15 cellular contexts compared by ENCODE assay signal in the genomic region with DNA sequence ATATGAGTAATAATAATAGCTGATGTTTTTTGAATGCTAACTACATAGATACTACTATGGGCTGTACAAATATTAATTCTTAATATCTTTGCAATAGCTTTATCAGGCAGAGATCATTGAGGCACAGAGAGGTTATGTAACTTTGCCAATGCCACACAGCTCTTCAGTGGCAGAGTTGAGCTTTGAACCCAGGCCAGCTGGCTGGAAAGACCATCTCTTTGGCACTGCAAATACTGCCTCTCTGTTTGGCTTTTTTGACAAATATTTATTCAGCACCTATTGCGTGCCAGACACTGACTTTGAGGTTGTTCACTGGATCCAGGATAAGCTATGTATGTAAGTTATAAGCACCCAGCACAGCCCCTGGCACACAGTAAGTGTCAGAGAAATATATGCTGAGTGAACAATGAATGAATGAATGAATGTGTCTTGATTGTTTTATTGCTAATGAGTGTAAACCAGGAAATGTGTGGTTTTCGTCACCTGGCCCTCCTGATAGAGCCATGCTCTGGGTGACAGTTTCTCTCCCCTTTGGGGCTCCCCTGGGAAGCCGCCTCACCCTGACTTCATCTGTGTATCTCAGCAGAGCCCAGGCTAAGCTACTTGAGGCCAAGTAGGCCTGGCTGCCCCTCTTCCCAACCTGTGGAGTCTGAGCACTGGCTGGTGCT. TPM values are rescaled to one million over a fixed set of nuclear protein-coding genes. Genes with fewer than 3 reads are reported as not detected.
A peak's percentile ranks its signal among the peaks of the same experiment; 100 is the strongest.
DNase-seq lines count a peak whose midpoint lies in the region; ATAC-seq and TF ChIP-seq lines count a peak whose summit lies in the region.
"Had no signal": no experiment of that assay in that cellular context is flagged by ENCODE, and none has a peak within 500 bp of the region (broad histone marks: within the 10 kb centered on the region; RNA-seq: fewer than 3 reads in every experiment).

No MANE protein-coding gene starts in this region.

- intact Hi-C loops in body of pancreas (cut with DNase I) = no loop called here

- ATAC-seq in body of pancreas (peak; percentile 48), upper lobe of left lung (ENCODE audit: low FRiP score in 2 of 2) (no peak), HG02588 (IDR thresholded peaks at IDR 0.05; ENCODE audit: unreplicated experiment) (no peak)
- ATAC-seq in activated T-helper 17 cell treated with anti-CD3 and anti-CD28 coated beads, Interleukin-2, amount 50 U/mL, for 72 hours (replicated peaks) = no peak
- ATAC-seq: GM23338 had no signal

- WGBS in body of pancreas, 2 donors = 26 to 37% methylated on average over 2 to 3 of the region's 3 CpGs
- 81 to 88% methylated on average over 3 of the region's 3 CpGs for WGBS in upper lobe of left lung, 2 donors

- H3K4me1 ChIP-seq in body of pancreas (peaks cover 67% of the 10 kb centered on the region), osteoblast (ENCODE audit: insufficient read depth, low read length) (no peaks in the 10 kb centered on the region), upper lobe of left lung (no peaks in the 10 kb centered on the region)
- H3K4me1 ChIP-seq: Caco-2 had no signal

- no peaks in the 10 kb centered on the region for H4K20me1 ChIP-seq in osteoblast (ENCODE audit: insufficient read depth, low read length)

- H3K27ac ChIP-seq in body of pancreas = peak overlapping the region; percentile 88 to 95 (median 92)
- no peak overlapping the region for H3K27ac ChIP-seq in osteoblast (ENCODE audit: low read depth, low read length)
- no peak overlapping the region for H3K27ac ChIP-seq in upper lobe of left lung

- H2AFZ ChIP-seq in osteoblast (ENCODE audit: low read length) = no peak overlapping the region
- H2AFZ ChIP-seq: GM23338 had no signal

- H3K4me2 ChIP-seq in osteoblast (ENCODE audit: insufficient read depth, low read length) = no peak overlapping the region
- H3K4me2 ChIP-seq: GM23338 had no signal

- no peak for TF ChIP-seq EP300 in upper lobe of left lung (IDR thresholded peaks at IDR 0.05)

- H3K79me2 ChIP-seq in osteoblast (ENCODE audit: insufficient read depth, low read length) = no peaks in the 10 kb centered on the region

- H3K9me3 ChIP-seq in MG63 = no peaks in the 10 kb centered on the region
- no peaks in the 10 kb centered on the region for H3K9me3 ChIP-seq in body of pancreas
- no peaks in the 10 kb centered on the region for H3K9me3 ChIP-seq in osteoblast (ENCODE audit: low read depth, low read length)
- H3K9me3 ChIP-seq in upper lobe of left lung = no peaks in the 10 kb centered on the region
- H3K9me3 ChIP-seq: Caco-2 had no signal

- no peak for TF ChIP-seq POLR2A in body of pancreas (IDR thresholded peaks at IDR 0.05)
- TF ChIP-seq POLR2A in upper lobe of left lung (IDR thresholded peaks at IDR 0.05) = no peak

- H3K36me3 ChIP-seq in MG63 = no peaks in the 10 kb centered on the region
- H3K36me3 ChIP-seq in body of pancreas (replicated peaks in 1 of 2; ENCODE audit: insufficient read depth in 1 of 2, low read depth in 2 of 2) = no peaks in the 10 kb centered on the region
- no peaks in the 10 kb centered on the region for H3K36me3 ChIP-seq in osteoblast (ENCODE audit: insufficient read depth, low read length)
- H3K36me3 ChIP-seq in upper lobe of left lung = no peaks in the 10 kb centered on the region

- no peak overlapping the region for H3K27ac Mint-ChIP-seq in activated T-helper 17 cell treated with anti-CD3 and anti-CD28 coated beads, Interleukin-2, amount 50 U/mL, for 72 hours
- H3K27ac Mint-ChIP-seq: GM23338, H9 had no signal

- no peaks in the 10 kb centered on the region for H3K36me3 Mint-ChIP-seq in activated T-helper 17 cell treated with anti-CD3 and anti-CD28 coated beads, Interleukin-2, amount 50 U/mL, for 72 hours (ENCODE audit: low read depth)
- H3K36me3 Mint-ChIP-seq: CD14-positive monocyte; CD8-positive, alpha-beta memory T cell had no signal

- no peaks in the 10 kb centered on the region; the same call in 1 of the 2 replicates for H3K27me3 ChIP-seq in MG63
- no peaks in the 10 kb centered on the region for H3K27me3 ChIP-seq in body of pancreas
- peaks cover 8% of the 10 kb centered on the region for H3K27me3 ChIP-seq in osteoblast (ENCODE audit: insufficient read depth, low read length)
- H3K27me3 ChIP-seq in upper lobe of left lung = no peaks in the 10 kb centered on the region

- no peak overlapping the region for H3K4me3 ChIP-seq in MG63
- peak overlapping the region; percentile 28 to 44 for H3K4me3 ChIP-seq in body of pancreas
- H3K4me3 ChIP-seq in osteoblast (ENCODE audit: insufficient read depth, low read length) = no peak overlapping the region
- H3K4me3 ChIP-seq in upper lobe of left lung = no peak overlapping the region
- H3K4me3 ChIP-seq: GM23338 had no signal

- TF ChIP-seq CTCF in body of pancreas (IDR thresholded peaks at IDR 0.05) (no peak), osteoblast (IDR thresholded peaks at IDR 0.05; ENCODE audit: extremely low read depth, low read depth, low read length) (no peak), upper lobe of left lung (IDR thresholded peaks at IDR 0.05) (no peak)

- no peaks in the 10 kb centered on the region for H3K4me1 Mint-ChIP-seq in activated T-helper 17 cell treated with anti-CD3 and anti-CD28 coated beads, Interleukin-2, amount 50 U/mL, for 72 hours
- H3K4me1 Mint-ChIP-seq: CD14-positive monocyte; CD8-positive, alpha-beta memory T cell; GM23338; H9 had no signal

- H3K9me3 Mint-ChIP-seq in activated T-helper 17 cell treated with anti-CD3 and anti-CD28 coated beads, Interleukin-2, amount 50 U/mL, for 72 hours = no peaks in the 10 kb centered on the region
- H3K9me3 Mint-ChIP-seq: CD14-positive monocyte; CD8-positive, alpha-beta memory T cell; GM23338; H9 had no signal

- H3K27me3 Mint-ChIP-seq in activated T-helper 17 cell treated with anti-CD3 and anti-CD28 coated beads, Interleukin-2, amount 50 U/mL, for 72 hours = peaks cover 4% of the 10 kb centered on the region

- DNase-seq in MG63 (peak; percentile 14), body of pancreas (peak; percentile 85 to 91 (median 86)), osteoblast (ENCODE audit: insufficient read length, low spot score, missing footprints) (peak; percentile 61), upper lobe of left lung (no peak)
- DNase-seq in stimulated activated CD4-positive, alpha-beta T cell treated with anti-CD3 and anti-CD28 coated beads, Interleukin-15, amount 100 ng/mL, for 24 hours = no peak
- DNase-seq: Caco-2; CD8-positive, alpha-beta memory T cell; DND-41; GDM1; H9 had no signal

- no peak overlapping the region for H3K4me3 Mint-ChIP-seq in activated T-helper 17 cell treated with anti-CD3 and anti-CD28 coated beads, Interleukin-2, amount 50 U/mL, for 72 hours
- H3K4me3 Mint-ChIP-seq: CD14-positive monocyte; CD8-positive, alpha-beta memory T cell; GM23338; H9 had no signal

RNA-seq across cellular contexts. Expression of a gene that starts 2.5 kb away (rescaled TPM):
- not detected in 2 replicates for total RNA-seq in MG63 (2014; rRNA removed; shearing (Covaris generic); ENCODE audit: low replicate concordance)
- 100 to 1,000 TPM; 195 to 198 TPM for total RNA-seq in body of pancreas
- not detected in 2 replicates for total RNA-seq in osteoblast
- under 1 TPM in 2 of 6 donors, not detected in 4; 0.20 to 0.61 TPM for total RNA-seq in upper lobe of left lung
- total RNA-seq in activated T-helper 17 cell treated with anti-CD3 and anti-CD28 coated beads, Interleukin-2, amount 50 U/mL, for 72 hours = not detected
- total RNA-seq: A673, Caco-2, GM23338, H9 had no signal

RNA-seq across cellular contexts. Expression of a gene that starts 38.4 kb away (rescaled TPM):
- total RNA-seq in MG63 (2014; rRNA removed; shearing (Covaris generic); ENCODE audit: low replicate concordance) = 2.2 and 2.6 TPM in 2 replicates
- total RNA-seq in body of pancreas (1 to 10 TPM; 1.8 to 4.0 TPM), osteoblast (5.9 and 8.0 TPM in 2 replicates), upper lobe of left lung (1 to 10 TPM in 5 of 6 donors, under 1 TPM in 1; 0.67 to 6.8 (median 4.5) TPM)
- 1 to 10 TPM; 3.7 to 5.9 TPM for total RNA-seq in activated T-helper 17 cell treated with anti-CD3 and anti-CD28 coated beads, Interleukin-2, amount 50 U/mL, for 72 hours

Comparison
In these comparisons a context has a peak if more than half of its experiments do, and no peak if none do; other contexts are left out.
1. DNase-seq: peak in MG63 (single experiment), body of pancreas (4 of 4) and osteoblast (single experiment); none in upper lobe of left lung (0 of 2) and stimulated activated CD4-positive, alpha-beta T cell treated with anti-CD3 and anti-CD28 coated beads, Interleukin-15, amount 100 ng/mL, for 24 hours (single experiment).
2. H3K4me3 ChIP-seq: peak in body of pancreas (2 of 2); none in MG63 (single experiment), osteoblast (single experiment) and upper lobe of left lung (0 of 4).
3. H3K27ac ChIP-seq: peak in body of pancreas (4 of 4); none in osteoblast (single experiment) and upper lobe of left lung (0 of 4).
4. RNA of a gene that starts 2.5 kb away (total RNA-seq): 195 to 198 TPM in body of pancreas; 0.20 to 0.61 TPM in upper lobe of left lung, not detected in activated T-helper 17 cell treated with anti-CD3 and anti-CD28 coated beads, Interleukin-2, amount 50 U/mL, for 72 hours, not detected in MG63 and not detected in osteoblast; every median in the first group is over 100 times any median in the second.